Comparison of ENCODE assay signal across 18 cellular contexts in genomic region chr11:108536783-108537182, GRCh38. TPM values are rescaled to one million over a fixed set of nuclear protein-coding genes. Genes with fewer than 3 reads are reported as not detected.
DNase-seq lines count a peak whose midpoint lies in the region; ATAC-seq and TF ChIP-seq lines count a peak whose summit lies in the region.
"Had no signal": no experiment of that assay in that cellular context is flagged by ENCODE, and none has a peak within 500 bp of the region (broad histone marks: within the 10 kb centered on the region; RNA-seq: fewer than 3 reads in every experiment).

No MANE protein-coding gene starts in this region.

- H2BK5ac ChIP-seq in neuronal stem cell (ENCODE audit: low read length), result no peak overlapping the region

- POLR2A ChIA-PET in RWPE1 (lab: Yijun Ruan, JAX; ENCODE audit: low non-redundant PET), result no interaction called here

- no peak for TF ChIP-seq CTCF in RWPE1 (conservative IDR thresholded peaks at IDR 0.05; ENCODE audit: low read depth)
- TF ChIP-seq CTCF in lower lobe of right lung (IDR thresholded peaks at IDR 0.05), result no peak
- TF ChIP-seq CTCF in suprapubic skin (IDR thresholded peaks at IDR 0.05), result no peak

- no peak for TF ChIP-seq POLR2A in suprapubic skin (IDR thresholded peaks at IDR 0.05)

- H2BK15ac ChIP-seq in neuronal stem cell (ENCODE audit: low read length), result no peak overlapping the region

- H3K27ac ChIP-seq in RWPE1 (no peak overlapping the region), lower lobe of right lung (no peak overlapping the region), suprapubic skin (peak overlapping the region; percentile 59), neuronal stem cell (replicated peaks; ENCODE audit: low read length) (no peak overlapping the region)
- H3K27ac ChIP-seq: BLaER1 treated with 17β-estradiol and CSF1 and Interleukin-3, amounts not matched to agents 10 nM and 100 nM had no signal

- H4K91ac ChIP-seq in neuronal stem cell (ENCODE audit: low read depth, low read length, poor library complexity), result no peak overlapping the region

- no peak overlapping the region for H3K4me2 ChIP-seq in neuronal stem cell (ENCODE audit: insufficient read depth, low read length, poor library complexity, severe bottlenecking)
- H3K4me2 ChIP-seq: BLaER1 treated with 17β-estradiol and CSF1 and Interleukin-3, amounts not matched to agents 10 nM and 100 nM had no signal

- H3K9me3 ChIP-seq in lower lobe of right lung (no peaks in the 10 kb centered on the region), suprapubic skin (no peaks in the 10 kb centered on the region), neuronal stem cell (replicated peaks in 1 of 2; ENCODE audit: control insufficient read depth in 2 of 2, insufficient read depth in 1 of 2, low read depth in 1 of 2, low read length in 2 of 2) (no peaks in the 10 kb centered on the region)
- H3K9me3 ChIP-seq: BLaER1 treated with 17β-estradiol and CSF1 and Interleukin-3, amounts not matched to agents 10 nM and 100 nM had no signal

- intact Hi-C loops in lower lobe of right lung (cut with DNase I), result no loop called here

- peak; percentile 88 for ATAC-seq in esophagus mucosa
- peak; percentile 45 to 68 for ATAC-seq in lower lobe of right lung
- ATAC-seq in HG03439 (IDR thresholded peaks at IDR 0.05; ENCODE audit: unreplicated experiment), result no peak
- ATAC-seq: CD8-positive, alpha-beta T cell had no signal

- H2BK120ac ChIP-seq in neuronal stem cell (ENCODE audit: low read depth, low read length), result no peak overlapping the region

- no peak overlapping the region for H3K9ac ChIP-seq in neuronal stem cell (ENCODE audit: low read depth, low read length, poor library complexity)
- H3K9ac ChIP-seq: BLaER1 treated with 17β-estradiol and CSF1 and Interleukin-3, amounts not matched to agents 10 nM and 100 nM had no signal

- H3K79me1 ChIP-seq in neuronal stem cell (ENCODE audit: low read depth, low read length), result no peaks in the 10 kb centered on the region

- no peak overlapping the region for H2BK12ac ChIP-seq in neuronal stem cell (ENCODE audit: low read length)

- no peak overlapping the region for H4K8ac ChIP-seq in neuronal stem cell (ENCODE audit: low read depth, low read length)

- WGBS in suprapubic skin, result 66% methylated on average over 5 of the region's 5 CpGs
- no CpG with 5 or more reads among the region's 5 CpGs for WGBS in neuronal stem cell (ENCODE audit: extremely low coverage in 2 of 2, insufficient read length in 2 of 2, insufficient replicate concordance in 1 of 2), 2 donors

- no peak for TF ChIP-seq EP300 in suprapubic skin (IDR thresholded peaks at IDR 0.05)

- H3K4me3 ChIP-seq in lower lobe of right lung (peak overlapping the region; percentile 24), suprapubic skin (peak overlapping the region; percentile 38), neuronal stem cell (ENCODE audit: low read length in 2 of 2) (no peak overlapping the region)
- H3K4me3 ChIP-seq: BLaER1 treated with 17β-estradiol and CSF1 and Interleukin-3, amounts not matched to agents 10 nM and 100 nM had no signal

- DNase-seq in RWPE1 (ENCODE audit: low spot score) (peak; percentile 44), lower lobe of right lung (no peak), suprapubic skin (ENCODE audit: low spot score in 2 of 2) (no peak), neuronal stem cell (ENCODE audit: low spot score) (no peak)
- no peak for DNase-seq in effector CD4-positive, alpha-beta T cell
- DNase-seq: Calu3; CD8-positive, alpha-beta T cell; HFFc6; IMR-90; NCI-H1417; NCI-H187; NCI-H2107; NCI-H226; NCI-H524 treated with DMSO at 0.1 percent for 48 hours; SIG-M5 had no signal

- H3K36me3 ChIP-seq in lower lobe of right lung (no peaks in the 10 kb centered on the region), suprapubic skin (no peaks in the 10 kb centered on the region), neuronal stem cell (replicated peaks in 1 of 2; ENCODE audit: control insufficient read depth in 2 of 2, insufficient read depth in 2 of 2, low read length in 2 of 2) (no peaks in the 10 kb centered on the region)
- H3K36me3 ChIP-seq: BLaER1 treated with 17β-estradiol and CSF1 and Interleukin-3, amounts not matched to agents 10 nM and 100 nM had no signal

- no peak overlapping the region for H3K23ac ChIP-seq in neuronal stem cell (ENCODE audit: low read depth, low read length, poor library complexity)

- H2AK5ac ChIP-seq in neuronal stem cell (ENCODE audit: low read depth, low read length), result no peak overlapping the region

- H3K27me3 ChIP-seq in lower lobe of right lung (ENCODE audit: low read depth), result no peaks in the 10 kb centered on the region
- H3K27me3 ChIP-seq in suprapubic skin, result no peaks in the 10 kb centered on the region
- no peaks in the 10 kb centered on the region for H3K27me3 ChIP-seq in neuronal stem cell (ENCODE audit: control insufficient read depth in 3 of 3, insufficient read depth in 3 of 3, low read depth in 1 of 3, low read length in 3 of 3)
- H3K27me3 ChIP-seq: BLaER1 treated with 17β-estradiol and CSF1 and Interleukin-3, amounts not matched to agents 10 nM and 100 nM had no signal

- CTCF ChIA-PET in RWPE1 (lab: Yijun Ruan, JAX), result interaction anchor here (0.7 kb wide), 1 partner anchor 61 kb away, joined by 3 read pairs; no protein-coding TSS in a partner anchor

- H2AFZ ChIP-seq in neuronal stem cell (ENCODE audit: low read length), result no peak overlapping the region

- no peak overlapping the region for H3K14ac ChIP-seq in neuronal stem cell (ENCODE audit: low read length)

- H3K18ac ChIP-seq in neuronal stem cell (ENCODE audit: low read length), result no peak overlapping the region

- H3K4me1 ChIP-seq in lower lobe of right lung (peaks cover 11% of the 10 kb centered on the region), suprapubic skin (peaks cover 9% of the 10 kb centered on the region), neuronal stem cell (ENCODE audit: control insufficient read depth in 2 of 2, insufficient read depth in 1 of 2, low read depth in 1 of 2, low read length in 2 of 2) (peaks cover 8 to 9% of the 10 kb centered on the region in 2 donors)
- H3K4me1 ChIP-seq: BLaER1 treated with 17β-estradiol and CSF1 and Interleukin-3, amounts not matched to agents 10 nM and 100 nM had no signal

- H3K4ac ChIP-seq in neuronal stem cell (ENCODE audit: low read length), result no peak overlapping the region

RNA-seq across cellular contexts. Expression of gene POGLUT3, which starts 38.6 kb away (rescaled TPM):
- total RNA-seq in esophagus mucosa (15.1 TPM), lower lobe of right lung (19.1 TPM), suprapubic skin (10 to 100 TPM in 3 of 4 donors, 1 to 10 TPM in 1; 7.5 to 18.8 (median 14.4) TPM)
- 25.5 TPM for polyA plus RNA-seq in neuronal stem cell (2013, experiment 1 of 2)
- polyA plus RNA-seq in neuronal stem cell (2013, experiment 2 of 2), result 25.9 TPM

RNA-seq across cellular contexts. Expression of gene EXPH5, which starts 56.8 kb away (rescaled TPM):
- total RNA-seq in esophagus mucosa, result 24.6 TPM
- total RNA-seq in lower lobe of right lung, result 34.9 TPM
- total RNA-seq in suprapubic skin, result 100 to 1,000 TPM; 120 to 232 (median 149) TPM
- 0.24 TPM for polyA plus RNA-seq in neuronal stem cell (2013, experiment 1 of 2)
- 0.21 TPM for polyA plus RNA-seq in neuronal stem cell (2013, experiment 2 of 2)

Comparison
In these comparisons a context has a peak if more than half of its experiments do, and no peak if none do; other contexts are left out.
1. H3K4me3 ChIP-seq: peak in lower lobe of right lung (single experiment) and suprapubic skin (single experiment); none in neuronal stem cell (0 of 2).